Comparison of ENCODE assay signal across 8 cellular contexts in the genomic region with DNA sequence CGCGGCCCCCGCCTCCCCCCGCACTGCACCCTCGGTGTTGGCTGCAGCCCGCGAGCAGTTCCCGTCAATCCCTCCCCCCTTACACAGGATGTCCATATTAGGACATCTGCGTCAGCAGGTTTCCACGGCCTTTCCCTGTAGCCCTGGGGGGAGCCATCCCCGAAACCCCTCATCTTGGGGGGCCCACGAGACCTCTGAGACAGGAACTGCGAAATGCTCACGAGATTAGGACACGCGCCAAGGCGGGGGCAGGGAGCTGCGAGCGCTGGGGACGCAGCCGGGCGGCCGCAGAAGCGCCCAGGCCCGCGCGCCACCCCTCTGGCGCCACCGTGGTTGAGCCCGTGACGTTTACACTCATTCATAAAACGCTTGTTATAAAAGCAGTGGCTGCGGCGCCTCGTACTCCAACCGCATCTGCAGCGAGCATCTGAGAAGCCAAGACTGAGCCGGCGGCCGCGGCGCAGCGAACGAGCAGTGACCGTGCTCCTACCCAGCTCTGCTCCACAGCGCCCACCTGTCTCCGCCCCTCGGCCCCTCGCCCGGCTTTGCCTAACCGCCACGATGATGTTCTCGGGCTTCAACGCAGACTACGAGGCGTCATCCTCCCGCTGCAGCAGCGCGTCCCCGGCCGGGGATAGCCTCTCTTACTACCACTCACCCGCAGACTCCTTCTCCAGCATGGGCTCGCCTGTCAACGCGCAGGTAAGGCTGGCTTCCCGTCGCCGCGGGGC. TPM values are rescaled to one million over a fixed set of nuclear protein-coding genes. Genes with fewer than 3 reads are reported as not detected.
DNase-seq lines count a peak whose midpoint lies in the region; ATAC-seq and TF ChIP-seq lines count a peak whose summit lies in the region.

A gene (plus strand): TSS at position 407 of the 731 bp plus-strand sequence. CDS start 155 bp downstream, at position 562.

- H3K27ac ChIP-seq in AG04450 (ENCODE audit: low read depth, low read length): peak within 1 kb of the TSS; percentile 87
- H3K27ac ChIP-seq in WERI-Rb-1: peak within 1 kb of the TSS; percentile 99
- H3K27ac ChIP-seq in mammary epithelial cell (ENCODE audit: insufficient read depth, low read depth, low read length): peak within 1 kb of the TSS; percentile 97
- peak within 1 kb of the TSS; percentile 65 to 100 (median 96) for H3K27ac ChIP-seq in skin epidermis

- peaks cover 4% of the 10 kb centered on the region; the same call in 1 of the 2 replicates for H3K9me3 ChIP-seq in AG04450 (ENCODE audit: control insufficient read depth, insufficient read depth, low read length)
- H3K9me3 ChIP-seq in WERI-Rb-1 (ENCODE audit: severe bottlenecking): no peaks in the 10 kb centered on the region
- H3K9me3 ChIP-seq in mammary epithelial cell (replicated peaks; ENCODE audit: insufficient read depth, low read length): no peaks in the 10 kb centered on the region

- H3K27me3 ChIP-seq in AG04450 (ENCODE audit: control insufficient read depth, insufficient read depth, low read length) (no peaks in the 10 kb centered on the region), WERI-Rb-1 (ENCODE audit: insufficient read depth, low read depth, severe bottlenecking) (no peaks in the 10 kb centered on the region), mammary epithelial cell (ENCODE audit: insufficient read depth, low read length) (no peaks in the 10 kb centered on the region)

- H3K4me1 ChIP-seq in mammary epithelial cell (ENCODE audit: insufficient read depth, low read length): peaks cover 31% of the 10 kb centered on the region

- peak; percentile 79 for ATAC-seq in GM18909 (IDR thresholded peaks at IDR 0.05; ENCODE audit: poor library complexity, unreplicated experiment)
- ATAC-seq in HG03139 (IDR thresholded peaks at IDR 0.05; ENCODE audit: unreplicated experiment): peak; percentile 64

- H4K20me1 ChIP-seq in mammary epithelial cell (ENCODE audit: insufficient read depth, low read length): peaks cover 8% of the 10 kb centered on the region

- H3K79me2 ChIP-seq in mammary epithelial cell (ENCODE audit: insufficient read depth, low read length): peaks cover 31% of the 10 kb centered on the region

- CTCF ChIA-PET in AG04450 (lab: Charles Lee): no interaction called here
- CTCF ChIA-PET in mammary epithelial cell (lab: Charles Lee; ENCODE audit: low non-redundant PET): no interaction called here

- under 1% methylated on average over 20 of the region's 69 CpGs for WGBS in mammary epithelial cell (ENCODE audit: low coverage, missing lambda C conversion rate)

- peak within 1 kb of the TSS; percentile 90 for H3K4me3 ChIP-seq in AG04450 (ENCODE audit: low read depth, low read length)
- peak within 1 kb of the TSS; percentile 67 for H3K4me3 ChIP-seq in WERI-Rb-1 (ENCODE audit: low read depth, low read length)
- H3K4me3 ChIP-seq in mammary epithelial cell (replicated peaks in 1 of 3; ENCODE audit: insufficient read depth in 1 of 3, low read depth in 2 of 3, low read length in 3 of 3): peak within 1 kb of the TSS; percentile 66 to 96 (median 81)
- peak within 1 kb of the TSS; percentile 65 to 96 (median 78) for H3K4me3 ChIP-seq in skin epidermis

- dilution Hi-C loops in mammary epithelial cell (cut with HindIII; ENCODE audit: low sequenced_read_pairs): no loop called here

- H3K9ac ChIP-seq in mammary epithelial cell (ENCODE audit: insufficient read depth, low read length): peak within 1 kb of the TSS; percentile 99

- TF ChIP-seq CTCF in AG04450 (IDR thresholded peaks at IDR 0.05; ENCODE audit: low read depth, low read length) (no peak), WERI-Rb-1 (IDR thresholded peaks at IDR 0.05; ENCODE audit: low read depth, low read length) (no peak), mammary epithelial cell (conservative IDR thresholded peaks at IDR 0.05 in 1 of 2, IDR thresholded peaks at IDR 0.05 in 1 of 2; ENCODE audit: extremely low read depth in 1 of 2, insufficient read depth in 1 of 2, low read depth in 1 of 2, low read length in 2 of 2) (no peak)

- POLR2A ChIA-PET in AG04450 (lab: Yijun Ruan, JAX): interaction anchor here (0.6 to 3.9 kb wide), 8 partner anchors 11 to 125 kb away, joined by 3 to 23 read pairs (median 5); no protein-coding TSS in a partner anchor

- intact Hi-C loops in mammary epithelial cell (cut with micrococcal nuclease): loop anchor here (1.0 to 5.0 kb wide), 5 partner anchors 16 to 145 kb away; a partner anchor contains a TSS

- DNase-seq in AG04450 (ENCODE audit: low read depth, low spot score) (no peak), NCI-H2227 (lab: John Stamatoyannopoulos, UW; ENCODE audit: unreplicated experiment) (peak; percentile 93), WERI-Rb-1 (peak; percentile 91), mammary epithelial cell (peak; percentile 91), iPS-NIHi7 (ENCODE audit: extremely low spot score) (peak; percentile 94)

- H3K4me2 ChIP-seq in mammary epithelial cell (ENCODE audit: insufficient read depth, low read depth, low read length): peak within 1 kb of the TSS; percentile 100

- in situ Hi-C loops in mammary epithelial cell (cut with MboI; ENCODE audit: low sequenced_read_pairs in 2 of 2): no loop called here

- peak within 1 kb of the TSS; percentile 90 for H2AFZ ChIP-seq in mammary epithelial cell (ENCODE audit: low read depth, low read length)

- H3K36me3 ChIP-seq in WERI-Rb-1 (peaks cover 9% of the 10 kb centered on the region), mammary epithelial cell (ENCODE audit: insufficient read depth, low read length) (peaks cover 16% of the 10 kb centered on the region)

- BruUV-seq in mammary epithelial cell (replicated peaks; lab: Mats Ljungman, UMichigan): no TSS peak

RNA-seq across cellular contexts. Expression of the gene that starts here (rescaled TPM):
- polyA plus RNA-seq in AG04450 (2011; rRNA removed) (30.6 and 55.8 TPM in 2 replicates), mammary epithelial cell (89.9 TPM)
- 112 and 193 TPM in 2 replicates for polyA minus RNA-seq in AG04450 (2011; rRNA and poly(A)+ RNA removed)
- 100 to 1,000 TPM in 1 of 2 donors, 10 to 100 TPM in 1; 78.5 to 204 TPM for total RNA-seq in mammary epithelial cell
- 233 TPM for polyA minus RNA-seq in mammary epithelial cell
